ENCODE assay signal across 8 cellular contexts in the genomic region with DNA sequence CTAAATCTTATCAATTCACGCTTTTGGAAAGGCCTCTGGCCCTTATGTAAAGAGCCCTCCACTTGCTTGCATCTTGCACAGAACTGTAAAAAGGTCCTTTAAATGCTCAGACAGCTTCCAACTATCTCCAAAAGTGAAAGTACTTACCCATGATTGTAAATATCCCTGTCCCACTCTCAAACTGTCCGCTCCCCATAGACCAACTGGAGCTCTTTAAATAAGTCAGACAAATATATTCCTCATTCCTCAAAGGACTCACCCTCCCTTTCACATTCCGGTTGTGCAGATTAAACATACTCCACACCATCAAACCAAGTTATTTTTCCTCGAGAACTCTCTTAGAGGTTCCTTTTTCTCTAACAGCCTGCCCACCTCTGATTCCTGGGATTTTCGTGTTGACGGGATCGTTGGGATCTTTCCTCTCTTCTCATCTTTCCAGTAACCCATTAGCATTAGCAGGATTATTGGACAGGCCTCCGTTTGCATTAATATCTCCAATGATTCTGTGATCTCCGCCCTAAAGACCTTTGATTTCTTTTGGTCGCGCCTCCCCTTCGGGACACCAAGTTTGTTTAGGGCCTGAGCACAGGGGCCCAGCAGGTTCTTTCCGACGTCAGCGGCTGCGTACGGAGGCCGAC. TPM values are rescaled to one million over a fixed set of nuclear protein-coding genes. Genes with fewer than 3 reads are reported as not detected.
A peak's percentile ranks its signal among the peaks of the same experiment; 100 is the strongest.
DNase-seq lines count a peak whose midpoint lies in the region; ATAC-seq lines count a peak whose summit lies in the region.

No MANE protein-coding gene starts in this region.

- no peak overlapping the region for H2BK15ac ChIP-seq in mesendoderm (replicated peaks; ENCODE audit: low read depth)

- no peak overlapping the region for H3K23ac ChIP-seq in mesendoderm (ENCODE audit: low read length)

- H3K4me3 ChIP-seq in H7 (ENCODE audit: insufficient read depth, low read depth, low read length): peak overlapping the region; percentile 87
- H3K4me3 ChIP-seq in duodenal mucosa (ENCODE audit: low read depth in 1 of 2, low read length in 2 of 2): peak overlapping the region; percentile 84 to 93
- H3K4me3 ChIP-seq in mesendoderm (ENCODE audit: low read length): peak overlapping the region; percentile 97

- H3K36me3 ChIP-seq in H7 (replicated peaks; ENCODE audit: control insufficient read depth, insufficient read depth, low read length) (no peaks in the 10 kb centered on the region), duodenal mucosa (ENCODE audit: control insufficient read depth in 1 of 2, insufficient read depth in 2 of 2, low read length in 2 of 2) (no peaks in the 10 kb centered on the region), mesendoderm (ENCODE audit: control insufficient read depth, insufficient read depth, low read length) (no peaks in the 10 kb centered on the region)

- ATAC-seq in HG03469 (IDR thresholded peaks at IDR 0.05; ENCODE audit: unreplicated experiment): no peak

- no peak overlapping the region for H2AK5ac ChIP-seq in mesendoderm (ENCODE audit: low read length)

- no peak overlapping the region for H3K4ac ChIP-seq in mesendoderm (ENCODE audit: low read depth, low read length)

- peaks cover 11% of the 10 kb centered on the region for H3K79me1 ChIP-seq in mesendoderm (ENCODE audit: low read length)

- peaks cover 13 to 19% of the 10 kb centered on the region in 2 donors for H3K4me1 ChIP-seq in duodenal mucosa (ENCODE audit: control insufficient read depth in 1 of 2, insufficient read depth in 2 of 2, low read length in 2 of 2)
- H3K4me1 ChIP-seq in mesendoderm (ENCODE audit: control insufficient read depth, low read depth, low read length): peaks cover 3% of the 10 kb centered on the region

- no peak overlapping the region for H4K5ac ChIP-seq in mesendoderm (ENCODE audit: low read length)

- peak overlapping the region; percentile 83 for H3K4me2 ChIP-seq in mesendoderm (ENCODE audit: low read length)

- H4K8ac ChIP-seq in mesendoderm (ENCODE audit: low read depth, low read length): no peak overlapping the region

- H3K18ac ChIP-seq in mesendoderm (ENCODE audit: low read length): no peak overlapping the region

- DNase-seq in GDM1 (lab: John Stamatoyannopoulos, UW) (peak; percentile 28), H7 (no peak), NCI-H774 (lab: John Stamatoyannopoulos, UW) (peak; percentile 31), mesendoderm (no peak), NCI-H446 treated with DMSO at 0.1 percent for 48 hours (lab: John Stamatoyannopoulos, UW) (no peak), OCI-M2 (lab: John Stamatoyannopoulos, UW; ENCODE audit: unreplicated experiment) (no peak)

- H3K27ac ChIP-seq in duodenal mucosa (ENCODE audit: low read depth, low read length) (peak overlapping the region; percentile 97), mesendoderm (ENCODE audit: low read depth, low read length) (no peak overlapping the region)

- WGBS in mesendoderm (ENCODE audit: extremely low coverage, insufficient coverage, low lambda C conversion rate): no CpG with 5 or more reads among the region's 18 CpGs

- peaks cover 8% of the 10 kb centered on the region for H3K79me2 ChIP-seq in mesendoderm (ENCODE audit: control insufficient read depth, insufficient read depth, low read length)

- no peak overlapping the region for H2BK120ac ChIP-seq in mesendoderm (ENCODE audit: low read depth, low read length)

- H3K56ac ChIP-seq in mesendoderm (ENCODE audit: low read length): peak overlapping the region; percentile 96

- H3K27me3 ChIP-seq in H7 (ENCODE audit: control insufficient read depth, insufficient read depth, low read length) (no peaks in the 10 kb centered on the region), duodenal mucosa (ENCODE audit: control insufficient read depth in 1 of 2, insufficient read depth in 2 of 2, low read length in 2 of 2) (no peaks in the 10 kb centered on the region), mesendoderm (ENCODE audit: insufficient read depth, low read length, poor library complexity) (no peaks in the 10 kb centered on the region)

- no peak overlapping the region for H2BK5ac ChIP-seq in mesendoderm (ENCODE audit: low read length)

- peak overlapping the region; percentile 93 to 96 for H3K9ac ChIP-seq in duodenal mucosa (ENCODE audit: low read depth in 1 of 2, low read length in 2 of 2)
- peak overlapping the region; percentile 97 for H3K9ac ChIP-seq in mesendoderm (ENCODE audit: low read length)

- H3K9me3 ChIP-seq in duodenal mucosa (ENCODE audit: control insufficient read depth in 1 of 2, low read length in 2 of 2): no peaks in the 10 kb centered on the region

RNA-seq across cellular contexts. Expression of a gene that starts 0.8 kb away (rescaled TPM):
- 9.0 and 17.4 TPM in 2 replicates for total RNA-seq in H7 (2014; rRNA removed; shearing (Covaris generic))
- 8.4 TPM for polyA plus RNA-seq in mesendoderm (2013, experiment 1 of 2)
- polyA plus RNA-seq in mesendoderm (2013, experiment 2 of 2): 7.8 TPM

Comparison
In these comparisons a context has a peak if more than half of its experiments do, and no peak if none do; other contexts are left out.
1. DNase-seq: peak in GDM1 (single experiment) and NCI-H774 (single experiment); none in H7 (single experiment), mesendoderm (single experiment), NCI-H446 treated with DMSO at 0.1 percent for 48 hours (single experiment) and OCI-M2 (single experiment).
2. Peak in every context shown above with its lines, with median percentiles within 50 percentile points of each other: H3K4me3 ChIP-seq.